Comparison of ENCODE assay signal across 15 cellular contexts in the genomic region with DNA sequence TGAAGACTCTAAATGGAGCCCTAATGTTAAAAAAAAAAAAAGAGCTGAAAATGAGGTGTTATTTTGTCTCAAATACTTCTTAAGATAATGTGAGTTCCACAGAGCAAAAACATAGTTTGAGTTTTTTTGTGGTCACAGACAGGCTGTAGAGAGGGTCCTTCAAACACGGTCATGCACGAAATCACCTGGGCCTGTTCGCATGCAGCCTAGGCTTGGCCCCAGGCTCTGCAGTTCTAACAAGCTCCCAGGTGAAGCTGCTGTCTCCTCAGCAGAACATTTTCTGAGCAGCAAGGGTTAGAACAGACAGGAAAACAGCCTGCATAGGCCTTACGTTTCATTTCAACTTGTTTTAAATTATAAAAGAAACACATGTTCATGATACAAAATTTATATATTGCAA.
DNase-seq lines count a peak whose midpoint lies in the region; ATAC-seq, FAIRE-seq and TF ChIP-seq lines count a peak whose summit lies in the region.
"Had no signal": no experiment of that assay in that cellular context is flagged by ENCODE, and none has a peak within 500 bp of the region (broad histone marks: within the 10 kb centered on the region; RNA-seq: fewer than 3 reads in every experiment).

No MANE protein-coding gene starts in this region.

- H2BK120ac ChIP-seq in H1 (replicated peaks; ENCODE audit: low read depth, low read length) = peak overlapping the region; percentile 43

- no peak for ATAC-seq in GM19452 (IDR thresholded peaks at IDR 0.05; ENCODE audit: unreplicated experiment)
- ATAC-seq: GM12878, HepG2 had no signal

- H4K20me1 ChIP-seq in H1 (replicated peaks in 1 of 2; ENCODE audit: control insufficient read depth in 1 of 2, insufficient read depth in 2 of 2, low read length in 2 of 2) = no peaks in the 10 kb centered on the region

- H2BK5ac ChIP-seq in H1 (ENCODE audit: low read depth, low read length) = no peak overlapping the region

- no peak overlapping the region for H2AFZ ChIP-seq in H1 (ENCODE audit: low read length)
- H2AFZ ChIP-seq: GM23248 had no signal

- 84% methylated on average over 4 of the region's 4 CpGs; no CpG with 5 or more reads in 1 of the 2 experiments for WGBS in H1 (ENCODE audit: extremely low coverage in 1 of 2, insufficient coverage in 1 of 2, insufficient read length in 1 of 2, insufficient replicate concordance in 2 of 2, low coverage in 1 of 2, low lambda C conversion rate in 2 of 2, missing lambda C conversion rate in 1 of 2), 2 experiments

- H2BK15ac ChIP-seq in H1 (ENCODE audit: low read length) = no peak overlapping the region

- H3K27ac ChIP-seq in H1 (ENCODE audit: low read depth, low read length) = no peak overlapping the region
- H3K27ac ChIP-seq: 22Rv1, GM23248 had no signal

- H4K8ac ChIP-seq in H1 (ENCODE audit: extremely low read depth, insufficient read depth, low read length) = no peak overlapping the region

- H3K79me2 ChIP-seq in H1 (ENCODE audit: control insufficient read depth in 1 of 2, insufficient read depth in 2 of 2, low read length in 2 of 2) = no peaks in the 10 kb centered on the region

- no peak for TF ChIP-seq CTCF in H1 (IDR thresholded peaks at IDR 0.05; ENCODE audit: control extremely low read depth in 1 of 3, insufficient read depth in 1 of 3, low read depth in 1 of 3, low read length in 3 of 3)

- H3K27me3 ChIP-seq in H1 (replicated peaks in 1 of 4; ENCODE audit: control insufficient read depth in 3 of 4, extremely low read depth in 1 of 4, insufficient read depth in 3 of 4, low read length in 3 of 4) = no peaks in the 10 kb centered on the region

- no peaks in the 10 kb centered on the region for H3K23me2 ChIP-seq in H1 (ENCODE audit: low read depth, low read length)

- TF ChIP-seq RAD21 in H1 (IDR thresholded peaks at IDR 0.05 in 1 of 2, conservative IDR thresholded peaks at IDR 0.05 in 1 of 2; ENCODE audit: low read depth in 2 of 2, low read length in 2 of 2) = no peak

- no peak overlapping the region for H3K4ac ChIP-seq in H1 (replicated peaks; ENCODE audit: insufficient read length, low read depth, low read length)

- no peak overlapping the region for H3K18ac ChIP-seq in H1 (ENCODE audit: extremely low read depth, low read length)

- CTCF ChIA-PET in H1 (lab: Charles Lee; ENCODE audit: partially characterized antibody) = no interaction called here

- no peak for TF ChIP-seq EP300 in H1 (IDR thresholded peaks at IDR 0.05; ENCODE audit: borderline replicate concordance in 1 of 2, low read depth in 2 of 2, low read length in 2 of 2)

- H3K9ac ChIP-seq in H1 (replicated peaks in 1 of 4; ENCODE audit: extremely low read depth in 1 of 4, low read depth in 3 of 4, low read length in 3 of 4) = no peak overlapping the region
- H3K9ac ChIP-seq: GM23248 had no signal

- no peak overlapping the region for H2BK12ac ChIP-seq in H1 (ENCODE audit: low read depth, low read length)

- no peak overlapping the region for H4K91ac ChIP-seq in H1 (replicated peaks; ENCODE audit: insufficient read length, low read length)

- H3K14ac ChIP-seq in H1 (ENCODE audit: insufficient read length) = no peak overlapping the region

- no peak overlapping the region for H3K4me3 ChIP-seq in H1 (ENCODE audit: extremely low read depth in 1 of 4, insufficient read depth in 2 of 4, low read depth in 3 of 4, low read length in 4 of 4)
- H3K4me3 ChIP-seq: GM12878, GM23248 had no signal

- H3K56ac ChIP-seq in H1 (replicated peaks; ENCODE audit: insufficient read length, low read depth, low read length) = no peak overlapping the region

- no peaks in the 10 kb centered on the region for H3K4me1 ChIP-seq in H1 (replicated peaks in 1 of 4; ENCODE audit: control insufficient read depth in 3 of 4, insufficient read depth in 4 of 4, low read length in 3 of 4)

- H2AK5ac ChIP-seq in H1 (ENCODE audit: low read depth, low read length) = no peak overlapping the region

- H3K36me3 ChIP-seq in H1 (ENCODE audit: control insufficient read depth in 2 of 4, insufficient read depth in 4 of 4, low read length in 3 of 4) = no peaks in the 10 kb centered on the region

- no peak for TF ChIP-seq POLR2A in H1 (IDR thresholded peaks at IDR 0.05; ENCODE audit: control extremely low read depth in 1 of 2, low read depth in 2 of 2, low read length in 2 of 2)

- H3K23ac ChIP-seq in H1 (ENCODE audit: insufficient read length) = no peak overlapping the region

- no peak overlapping the region for H4K5ac ChIP-seq in H1 (ENCODE audit: insufficient read length, low read depth, low read length)

- POLR2A ChIA-PET in H1 (lab: Charles Lee; ENCODE audit: partially characterized antibody) = interaction anchor here (0.5 kb wide), 1 partner anchor 14 kb away, joined by 3 read pairs; no protein-coding TSS in a partner anchor

- H2BK20ac ChIP-seq in H1 (ENCODE audit: low read length) = no peak overlapping the region

- no peak for FAIRE-seq in H1 (lab: Jason Lieb, UNC)
- FAIRE-seq: GM12878, GM18507, HepG2 had no signal

- H3K9me3 ChIP-seq in H1 (ENCODE audit: insufficient read depth in 2 of 2, low read depth in 1 of 2, low read length in 1 of 2) = no peaks in the 10 kb centered on the region

- H3K79me1 ChIP-seq in H1 (ENCODE audit: low read depth, low read length) = no peaks in the 10 kb centered on the region

- no peak overlapping the region for H3K4me2 ChIP-seq in H1 (ENCODE audit: insufficient read depth in 1 of 2, low read depth in 2 of 2, low read length in 2 of 2)

- DNase-seq in DMS53 (lab: John Stamatoyannopoulos, UW) = peak; percentile 53
- no peak for DNase-seq in DMS53 treated with DMSO at 0.1 percent for 48 hours (lab: John Stamatoyannopoulos, UW; ENCODE audit: unreplicated experiment)
- peak; percentile 9 for DNase-seq in NCI-H187 treated with DMSO at 0.1 percent for 48 hours (lab: John Stamatoyannopoulos, UW)
- peak; percentile 30 for DNase-seq in NCI-H2107 treated with DMSO at 0.1 percent for 48 hours (lab: John Stamatoyannopoulos, UW; ENCODE audit: unreplicated experiment)
- DNase-seq in H1 (ENCODE audit: low read depth in 1 of 2, low spot score in 2 of 2) = no peak
- DNase-seq in NCI-H526 treated with DMSO at 0.1 percent for 48 hours (lab: John Stamatoyannopoulos, UW) = no peak
- no peak for DNase-seq in CD1c-positive myeloid dendritic cell (ENCODE audit: extremely low spot score)
- DNase-seq: DMS153, GM23248, H7 had no signal

TF ChIP-seq in H1, 55 proteins besides CTCF, POLR2A, EP300 and RAD21 (continues in another document):
- TF ChIP-seq ZNF274 (IDR thresholded peaks at IDR 0.05; ENCODE audit: borderline replicate concordance, extremely low read depth, low read length) (no peak), ASH2L (IDR thresholded peaks at IDR 0.05; ENCODE audit: low read length) (no peak), RNF2 (IDR thresholded peaks at IDR 0.05; ENCODE audit: borderline replicate concordance, low read depth, low read length, missing control alignments, poor library complexity, severe bottlenecking) (no peak), GABPA (IDR thresholded peaks at IDR 0.05; ENCODE audit: borderline replicate concordance, insufficient read depth, low read length) (no peak)

Comparison
In these comparisons a context has a peak if more than half of its experiments do, and no peak if none do; other contexts are left out.
1. DNase-seq: peak in DMS53 (single experiment), NCI-H187 treated with DMSO at 0.1 percent for 48 hours (single experiment) and NCI-H2107 treated with DMSO at 0.1 percent for 48 hours (single experiment); none in DMS53 treated with DMSO at 0.1 percent for 48 hours (single experiment), H1 (0 of 2), NCI-H526 treated with DMSO at 0.1 percent for 48 hours (single experiment) and CD1c-positive myeloid dendritic cell (single experiment).